8 cellular contexts compared by ENCODE assay signal in the genomic region with DNA sequence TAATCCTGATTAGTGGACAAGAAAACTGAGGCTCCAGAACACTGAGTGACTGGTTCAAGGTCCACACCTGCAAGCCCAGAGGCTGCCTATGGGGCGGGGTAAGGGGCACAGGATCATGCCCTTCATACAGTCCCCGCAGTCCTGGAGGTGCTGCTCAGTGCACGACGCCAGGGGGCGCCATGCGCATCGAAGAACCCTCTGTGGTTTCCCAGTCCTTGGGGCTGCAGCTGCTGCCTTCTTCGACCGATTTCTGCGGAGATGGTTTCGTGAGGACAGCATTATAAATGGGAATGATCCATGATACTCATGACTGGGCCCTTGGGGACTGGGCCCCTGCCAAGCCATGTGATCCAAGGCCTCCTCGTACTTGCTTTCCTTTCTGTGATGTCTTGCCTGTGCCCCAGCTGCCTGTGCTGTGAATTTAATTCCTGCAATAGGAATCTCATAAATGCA. TPM values are rescaled to one million over a fixed set of nuclear protein-coding genes. Genes with fewer than 3 reads are reported as not detected.
DNase-seq lines count a peak whose midpoint lies in the region; ATAC-seq and TF ChIP-seq lines count a peak whose summit lies in the region.

No MANE protein-coding gene starts in this region.

- no peaks in the 10 kb centered on the region for H3K27me3 ChIP-seq in prostate gland (replicated peaks; ENCODE audit: insufficient read depth)

- H3K9me3 ChIP-seq in prostate gland: no peaks in the 10 kb centered on the region

- H3K27ac ChIP-seq in RWPE1 (no peak overlapping the region), prostate gland (peak overlapping the region; percentile 32 to 56)

- POLR2A ChIA-PET in RWPE1 (lab: Yijun Ruan, JAX; ENCODE audit: low non-redundant PET): no interaction called here

- TF ChIP-seq POLR2A in prostate gland (IDR thresholded peaks at IDR 0.05): no peak

- no peaks in the 10 kb centered on the region for H3K36me3 ChIP-seq in prostate gland

- H3K4me3 ChIP-seq in prostate gland: no peak overlapping the region

- intact Hi-C loops in left ventricle myocardium superior (cut with micrococcal nuclease) (loop anchor here (5.0 kb wide), 1 partner anchor 105 kb away; no protein-coding TSS in a partner anchor), prostate gland (cut with DNase I) (loop anchor here (2.0 to 10.0 kb wide), 2 partner anchors 104 to 1362 kb away; no protein-coding TSS in a partner anchor)

- CTCF ChIA-PET in RWPE1 (lab: Yijun Ruan, JAX): interaction anchor here (0.5 to 3.1 kb wide), 17 partner anchors 18 to 294 kb away, joined by 3 to 58 read pairs (median 4); no protein-coding TSS in a partner anchor

- TF ChIP-seq CTCF in LNCAP (IDR thresholded peaks at IDR 0.05) (peak; percentile 70), RWPE1 (conservative IDR thresholded peaks at IDR 0.05; ENCODE audit: low read depth) (peak; percentile 70), prostate gland (IDR thresholded peaks at IDR 0.05) (peak; percentile 85 to 95 (median 94))

- 2% methylated on average over 10 of the region's 12 CpGs for WGBS in prostate gland

- DNase-seq in ELF-1 (ENCODE audit: low read depth, low spot score) (peak; percentile 92), RWPE1 (ENCODE audit: low spot score) (peak; percentile 66), amniotic epithelial cell (ENCODE audit: low read depth) (peak; percentile 73), left ventricle myocardium superior (peak; percentile 93), prostate gland (ENCODE audit: low spot score) (peak; percentile 79)

- ATAC-seq in left ventricle myocardium superior (peak; percentile 98), HG03439 (IDR thresholded peaks at IDR 0.05; ENCODE audit: unreplicated experiment) (no peak), GM18858 (IDR thresholded peaks at IDR 0.05; ENCODE audit: unreplicated experiment) (no peak)

- no peaks in the 10 kb centered on the region for H3K4me1 ChIP-seq in prostate gland (replicated peaks)

RNA-seq across cellular contexts. Expression of a gene that starts 37.1 kb away (rescaled TPM):
- total RNA-seq in left ventricle myocardium superior: 54.9 TPM
- total RNA-seq in prostate gland: 10 to 100 TPM; 26.0 to 39.7 TPM
